ENCODE assay signal across 16 cellular contexts in genomic region chr15:54567408-54568040, GRCh38.
"Had no signal": no experiment of that assay in that cellular context is flagged by ENCODE, and none has a peak within 500 bp of the region (broad histone marks: within the 10 kb centered on the region; RNA-seq: fewer than 3 reads in every experiment).

No MANE protein-coding gene starts in this region.

- H3K27me3 Mint-ChIP-seq: dendritic cell treated with granulocyte-macrophage colony-stimulating factor and Interleukin-4, amounts not matched to agents 40 ng/mL and 50 ng/mL, for 4 days had no signal

- H3K4me1 ChIP-seq: colonic mucosa, esophagus muscularis mucosa, foreskin keratinocyte, gastroesophageal sphincter, left lung, lower lobe of right lung had no signal

- ATAC-seq: foreskin keratinocyte, gastroesophageal sphincter, heart left ventricle, left cardiac atrium, left lung, left ventricle myocardium superior, lower lobe of right lung had no signal

- H3K9me3 Mint-ChIP-seq: dendritic cell treated with granulocyte-macrophage colony-stimulating factor and Interleukin-4, amounts not matched to agents 40 ng/mL and 50 ng/mL, for 4 days had no signal

- H3K9me3 ChIP-seq: colonic mucosa, esophagus muscularis mucosa, gastroesophageal sphincter, heart left ventricle, left lung, lower lobe of right lung had no signal

- H3K4me3 Mint-ChIP-seq: dendritic cell treated with granulocyte-macrophage colony-stimulating factor and Interleukin-4, amounts not matched to agents 40 ng/mL and 50 ng/mL, for 4 days had no signal

- H3K36me3 ChIP-seq: colonic mucosa, esophagus muscularis mucosa, gastroesophageal sphincter, heart left ventricle, left lung, lower lobe of right lung had no signal

- H3K27ac Mint-ChIP-seq: dendritic cell treated with granulocyte-macrophage colony-stimulating factor and Interleukin-4, amounts not matched to agents 40 ng/mL and 50 ng/mL, for 4 days had no signal

- H3K4me3 ChIP-seq: colonic mucosa, esophagus muscularis mucosa, gastroesophageal sphincter, heart left ventricle, left lung, lower lobe of right lung had no signal

- H3K27me3 ChIP-seq: colonic mucosa, esophagus muscularis mucosa, foreskin keratinocyte, gastroesophageal sphincter, heart left ventricle, left lung had no signal

- H3K27ac ChIP-seq: colonic mucosa, esophagus muscularis mucosa, foreskin keratinocyte, gastroesophageal sphincter, heart left ventricle, left lung, lower lobe of right lung had no signal

- DNase-seq: colonic mucosa; cortex of kidney; effector CD4-positive, alpha-beta T cell; effector memory CD4-positive, alpha-beta T cell; foreskin keratinocyte; heart left ventricle; hippocampal formation; left cardiac atrium; left lung; left ventricle myocardium superior; lower lobe of right lung; mesenchymal stem cell; midbrain had no signal
